Comparison of ENCODE assay signal across 8 cellular contexts in the genomic region with DNA sequence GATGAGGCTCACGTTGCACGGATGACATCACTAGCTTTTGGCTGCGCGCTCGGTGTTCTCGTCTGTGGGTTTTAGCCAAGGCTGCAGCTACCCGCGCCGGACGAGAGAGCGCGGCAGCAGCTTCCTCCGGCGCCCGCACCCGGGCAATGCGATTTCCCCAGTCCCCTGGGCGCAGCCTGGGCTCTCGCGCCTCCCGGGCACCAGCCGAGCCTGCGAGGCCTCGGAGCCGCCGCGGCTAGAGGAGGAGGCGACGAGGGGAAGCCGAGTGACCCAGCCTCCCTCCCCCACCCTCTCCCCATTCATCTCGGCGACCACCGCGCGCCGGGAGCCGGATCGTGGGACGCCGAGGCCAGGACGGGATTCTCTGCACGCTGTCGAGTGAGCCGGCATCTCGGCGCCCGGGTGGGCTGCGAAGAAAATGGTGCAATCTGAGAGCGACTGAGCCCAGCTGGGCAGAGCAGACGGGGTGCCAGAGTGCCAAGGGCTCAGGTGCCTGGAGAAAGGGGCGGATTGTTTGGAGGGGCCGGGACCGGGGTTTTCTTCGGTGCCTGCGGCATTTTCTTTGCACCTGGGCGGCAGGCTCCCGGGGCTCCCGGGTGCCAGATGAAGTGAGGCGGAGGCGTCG. TPM values are rescaled to one million over a fixed set of nuclear protein-coding genes. Genes with fewer than 3 reads are reported as not detected.
A peak's percentile ranks its signal among the peaks of the same experiment; 100 is the strongest.
DNase-seq lines count a peak whose midpoint lies in the region; ATAC-seq and TF ChIP-seq lines count a peak whose summit lies in the region.

No MANE protein-coding gene starts in this region.

- H3K56ac ChIP-seq in H9 (ENCODE audit: insufficient read length, low read depth, low read length): no peak overlapping the region

- H3K79me1 ChIP-seq in H9 (ENCODE audit: insufficient read depth, low read depth, low read length, poor library complexity, severe bottlenecking): no peaks in the 10 kb centered on the region

- H3K9me3 ChIP-seq in H9 (ENCODE audit: control insufficient read depth, low read depth, low read length): no peaks in the 10 kb centered on the region
- H3K9me3 ChIP-seq in Karpas-422 (ENCODE audit: low read length): no peaks in the 10 kb centered on the region

- no peak overlapping the region for H2BK12ac ChIP-seq in H9 (ENCODE audit: insufficient read length, low read depth, low read length)

- H3K4me1 ChIP-seq in H9 (ENCODE audit: insufficient read depth, low read length): no peaks in the 10 kb centered on the region; the same call in 1 of the 2 replicates
- H3K4me1 ChIP-seq in Karpas-422 (ENCODE audit: low read length): no peaks in the 10 kb centered on the region

- H3K79me2 ChIP-seq in H9 (ENCODE audit: insufficient read depth, low read length): no peaks in the 10 kb centered on the region
- no peaks in the 10 kb centered on the region for H3K79me2 ChIP-seq in Karpas-422 (ENCODE audit: low read length)

- peaks cover 58% of the 10 kb centered on the region for H3K27me3 Mint-ChIP-seq in H9 (ENCODE audit: low read depth)
- peaks cover 45% of the 10 kb centered on the region for H3K27me3 Mint-ChIP-seq in MCF 10A (ENCODE audit: insufficient read depth, unreplicated experiment)

- H4K91ac ChIP-seq in H9 (ENCODE audit: insufficient read length, low read depth, low read length): no peak overlapping the region

- POLR2A ChIA-PET in MCF 10A (lab: Yijun Ruan, JAX): interaction anchor here (0.7 to 1.3 kb wide), 5 partner anchors 30 to 479 kb away, joined by 3 to 6 read pairs (median 3); a partner anchor contains a TSS

- H3K9ac ChIP-seq in H9 (ENCODE audit: extremely low read depth, insufficient read length, low read length) (no peak overlapping the region), Karpas-422 (ENCODE audit: low read length) (no peak overlapping the region)

- H3K23me2 ChIP-seq in H9 (ENCODE audit: insufficient read length, low read depth, low read length, poor library complexity, severe bottlenecking): peaks cover 29% of the 10 kb centered on the region

- CTCF ChIA-PET in MCF 10A (lab: Yijun Ruan, JAX): interaction anchor here (0.6 to 1.8 kb wide), 8 partner anchors 35 to 577 kb away, joined by 3 to 8 read pairs (median 4); a partner anchor contains a TSS

- H2BK15ac ChIP-seq in H9 (ENCODE audit: low read depth, low read length): no peak overlapping the region

- no peak overlapping the region for H3K14ac ChIP-seq in H9 (ENCODE audit: insufficient read depth, low read length)

- no peak overlapping the region for H2BK20ac ChIP-seq in H9 (ENCODE audit: low read depth, low read length, poor library complexity, severe bottlenecking)

- no peak overlapping the region for H2BK120ac ChIP-seq in H9 (ENCODE audit: low read depth, low read length, poor library complexity, severe bottlenecking)

- peak overlapping the region; percentile 42 for H3K4me3 ChIP-seq in AG09309 (ENCODE audit: control insufficient read depth, low read depth, low read length)
- H3K4me3 ChIP-seq in skeletal muscle cell (ENCODE audit: low read depth, low read length): peak overlapping the region; percentile 49
- H3K4me3 ChIP-seq in Karpas-422 (ENCODE audit: low read length): no peak overlapping the region

- H3K27ac Mint-ChIP-seq in H9 (no peak overlapping the region), MCF 10A (ENCODE audit: low read depth, unreplicated experiment) (no peak overlapping the region)

- no peak overlapping the region for H2AK5ac ChIP-seq in H9 (ENCODE audit: insufficient read length, low read length)

- BruUV-seq in MCF 10A (replicated peaks; lab: Mats Ljungman, UMichigan): no TSS peak

- no peaks in the 10 kb centered on the region for H3K36me3 ChIP-seq in Karpas-422 (ENCODE audit: insufficient read depth, low read length)

- no peaks in the 10 kb centered on the region; the same call in 1 of the 2 replicates for H3K27me3 ChIP-seq in H9 (ENCODE audit: insufficient read depth, low read length)
- H3K27me3 ChIP-seq in Karpas-422 (ENCODE audit: low read length): no peaks in the 10 kb centered on the region

- ATAC-seq in GM18502 (IDR thresholded peaks at IDR 0.05; ENCODE audit: poor library complexity, unreplicated experiment): no peak

- H3K23ac ChIP-seq in H9 (ENCODE audit: insufficient read length, low read depth, low read length): no peak overlapping the region

- H2BK5ac ChIP-seq in H9 (ENCODE audit: insufficient read length, low read length): no peak overlapping the region

- WGBS in H9 (ENCODE audit: extremely low coverage, insufficient read length, low lambda C conversion rate): no CpG with 5 or more reads among the region's 61 CpGs

- no peak overlapping the region for H3T11ph ChIP-seq in H9 (ENCODE audit: low read length)

- no peak for TF ChIP-seq CTCF in AG09309 (IDR thresholded peaks at IDR 0.05; ENCODE audit: control insufficient read depth, insufficient read depth, low read depth, low read length, missing control alignments)
- TF ChIP-seq CTCF in H9 (conservative IDR thresholded peaks at IDR 0.05): no peak
- TF ChIP-seq CTCF in MCF 10A (IDR thresholded peaks at IDR 0.05; ENCODE audit: unreplicated experiment): no peak

- no peak overlapping the region for H4K5ac ChIP-seq in H9 (ENCODE audit: insufficient read length, low read depth, low read length)

- H2AFZ ChIP-seq in H9 (ENCODE audit: low read length): no peak overlapping the region
- no peak overlapping the region for H2AFZ ChIP-seq in Karpas-422 (ENCODE audit: low read length)

- H3K4me1 Mint-ChIP-seq in H9 (peaks cover 22 to 28% of the 10 kb centered on the region in 2 experiments), MCF 10A (ENCODE audit: insufficient read depth, unreplicated experiment) (no peaks in the 10 kb centered on the region)

- H4K8ac ChIP-seq in H9 (replicated peaks; ENCODE audit: insufficient read length, low read depth, low read length): no peak overlapping the region

- peak overlapping the region; percentile 65 for H3K4me2 ChIP-seq in H9 (ENCODE audit: insufficient read depth, insufficient read length, low read length)
- H3K4me2 ChIP-seq in Karpas-422 (ENCODE audit: low read depth, low read length, poor library complexity, severe bottlenecking): no peak overlapping the region

- H3K27ac ChIP-seq in H9 (ENCODE audit: insufficient read length, low read depth, low read length) (no peak overlapping the region), Karpas-422 (ENCODE audit: low read length) (no peak overlapping the region)

- H3K36me3 Mint-ChIP-seq in H9 (ENCODE audit: insufficient read depth in 1 of 3, low read depth in 3 of 3) (peaks cover 0 to 8% (median 2%) of the 10 kb centered on the region in 3 experiments; a peak in 4 of 7 replicates), MCF 10A (ENCODE audit: insufficient read depth, unreplicated experiment) (no peaks in the 10 kb centered on the region)

- H3K9me2 ChIP-seq in Karpas-422 (replicated peaks; ENCODE audit: insufficient read depth, low read length): no peaks in the 10 kb centered on the region

- no peaks in the 10 kb centered on the region for H4K20me1 ChIP-seq in H9 (ENCODE audit: control insufficient read depth, insufficient read depth, insufficient read length)
- H4K20me1 ChIP-seq in Karpas-422 (ENCODE audit: insufficient read depth, low read depth, low read length): no peaks in the 10 kb centered on the region

- H3K4ac ChIP-seq in H9 (ENCODE audit: low read depth, low read length): no peak overlapping the region

- H3K4me3 Mint-ChIP-seq in H9: peak overlapping the region; percentile 83 to 89
- peak overlapping the region; percentile 73 for H3K4me3 Mint-ChIP-seq in MCF 10A (ENCODE audit: unreplicated experiment)

- intact Hi-C loops in MCF 10A (cut with micrococcal nuclease): no loop called here

- peaks cover 0 to 7% of the 10 kb centered on the region in 2 experiments; a peak in 3 of 5 replicates for H3K9me3 Mint-ChIP-seq in H9
- no peaks in the 10 kb centered on the region for H3K9me3 Mint-ChIP-seq in MCF 10A (ENCODE audit: unreplicated experiment)

- no peak overlapping the region for H3K18ac ChIP-seq in H9 (ENCODE audit: insufficient read length, low read depth, low read length)

- DNase-seq in AG09309 (ENCODE audit: low read depth) (peak; percentile 10), H9 (peak; percentile 57), RPMI7951 (ENCODE audit: low read depth) (peak; percentile 93), MCF 10A (ENCODE audit: unreplicated experiment) (peak; percentile 60), iPS-NIHi11 (ENCODE audit: low spot score) (peak; percentile 34), skeletal muscle cell (ENCODE audit: low read depth) (peak; percentile 33), Karpas-422 (no peak)

RNA-seq across cellular contexts. Expression of a gene that starts 1.2 kb away (rescaled TPM):
- total RNA-seq in H9 (2021): 9.3 and 11.3 TPM in 2 replicates
- 4.1 and 4.3 TPM in 2 replicates for total RNA-seq in RPMI7951 (2014; rRNA removed; shearing (Covaris generic))
- 0.02 TPM in 1 of 2 replicates, not detected in the other for total RNA-seq in MCF 10A (2022)
- total RNA-seq in Karpas-422 (2014; rRNA removed; shearing (Covaris generic); ENCODE audit: low replicate concordance): not detected in 2 replicates

RNA-seq across cellular contexts. Expression of a gene that starts 57.9 kb away (rescaled TPM):
- total RNA-seq in H9 (2021) (58.3 and 64.2 TPM in 2 replicates), MCF 10A (2022) (49.7 and 58.6 TPM in 2 replicates)
- 55.7 and 70.3 TPM in 2 replicates for total RNA-seq in RPMI7951 (2014; rRNA removed; shearing (Covaris generic))
- 25.2 and 26.8 TPM in 2 replicates for total RNA-seq in Karpas-422 (2014; rRNA removed; shearing (Covaris generic); ENCODE audit: low replicate concordance)
